22 cellular contexts compared by ENCODE assay signal in the genomic region with DNA sequence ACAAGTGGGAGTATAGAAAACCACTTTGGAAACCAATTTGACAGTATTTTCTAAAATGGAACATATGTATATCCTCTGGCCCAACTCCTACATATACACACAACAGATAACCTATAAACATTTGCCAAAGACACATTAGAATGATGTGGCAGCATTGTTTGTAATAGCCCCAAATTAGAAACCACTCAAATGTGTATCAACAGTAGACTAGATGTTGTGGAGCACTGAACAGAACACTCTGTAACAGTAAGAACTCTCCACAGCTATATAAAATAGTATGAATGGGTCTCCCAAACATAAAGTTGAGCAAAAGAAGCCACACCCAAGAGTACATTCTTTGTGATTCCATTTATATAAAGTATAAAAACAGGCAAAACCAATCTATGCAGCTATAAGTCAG. TPM values are rescaled to one million over a fixed set of nuclear protein-coding genes. Genes with fewer than 3 reads are reported as not detected.
DNase-seq lines count a peak whose midpoint lies in the region; ATAC-seq and TF ChIP-seq lines count a peak whose summit lies in the region.
"Had no signal": no experiment of that assay in that cellular context is flagged by ENCODE, and none has a peak within 500 bp of the region (broad histone marks: within the 10 kb centered on the region; RNA-seq: fewer than 3 reads in every experiment).

No MANE protein-coding gene starts in this region.

- no peaks in the 10 kb centered on the region for H3K9me3 Mint-ChIP-seq in activated naive CD4-positive, alpha-beta T cell treated with anti-CD3 and anti-CD28 coated beads, Interleukin-2, amount 50 U/mL, for 24 hours
- H3K9me3 Mint-ChIP-seq in stimulated activated naive CD8-positive, alpha-beta T cell treated with anti-CD3 and anti-CD28 coated beads, Interleukin-15, amount 100 ng/mL, for 72 hours, result no peaks in the 10 kb centered on the region
- H3K9me3 Mint-ChIP-seq: CD8-positive, alpha-beta T cell; stimulated activated naive B cell treated with anti-CD40 and anti-IgM and Interleukin-4, amounts not matched to agents 10 μg/mL and 1 μg/mL and 100 μg/mL, for 72 hours had no signal

- H2AFZ ChIP-seq in Loucy (ENCODE audit: low read length), result no peak overlapping the region

- DNase-seq in activated naive CD4-positive, alpha-beta T cell (lab: John Stamatoyannopoulos, UW), result no peak
- DNase-seq in left cardiac atrium (no peak), mesenteric fat pad (ENCODE audit: low spot score) (no peak), adrenal gland (no peak)
- DNase-seq in stimulated activated naive CD8-positive, alpha-beta T cell treated with anti-CD3 and anti-CD28 coated beads, Interleukin-15, amount 100 ng/mL, for 72 hours, result no peak
- DNase-seq: activated effector memory CD4-positive, alpha-beta T cell treated with anti-CD3 and anti-CD28 coated beads, Interleukin-2, amount 50 U/mL, for 16 hours; CD8-positive, alpha-beta T cell; GF-D8; GOT3; kidney glomerular epithelial cell; MV-4-11; NCI-H1694 treated with DMSO at 0.1 percent for 48 hours; NCI-H69; OCI-M1; posterior cingulate gyrus; SIG-M5; stimulated activated naive B cell treated with anti-CD40 and anti-IgM and Interleukin-4, amounts not matched to agents 10 μg/mL and 1 μg/mL and 100 μg/mL, for 72 hours; thyroid gland had no signal

- peak overlapping the region; percentile 83 for H3K4me3 ChIP-seq in Loucy (ENCODE audit: low read length, poor library complexity, severe bottlenecking)
- H3K4me3 ChIP-seq in adrenal gland, result no peak overlapping the region
- H3K4me3 ChIP-seq: ascending aorta, K562, thyroid gland had no signal

- H3K4me1 ChIP-seq in Loucy (ENCODE audit: insufficient read depth, low read length, poor library complexity, severe bottlenecking) (peaks cover 68% of the 10 kb centered on the region), adrenal gland (replicated peaks in 1 of 2) (peaks cover 12 to 62% of the 10 kb centered on the region in 2 donors)

- H3K27ac ChIP-seq in adrenal gland, result no peak overlapping the region
- H3K27ac ChIP-seq: ascending aorta, thyroid gland had no signal

- H3K27me3 Mint-ChIP-seq in activated naive CD4-positive, alpha-beta T cell treated with anti-CD3 and anti-CD28 coated beads, Interleukin-2, amount 50 U/mL, for 24 hours, result no peaks in the 10 kb centered on the region
- H3K27me3 Mint-ChIP-seq in stimulated activated naive CD8-positive, alpha-beta T cell treated with anti-CD3 and anti-CD28 coated beads, Interleukin-15, amount 100 ng/mL, for 72 hours, result no peaks in the 10 kb centered on the region
- H3K27me3 Mint-ChIP-seq: stimulated activated naive B cell treated with anti-CD40 and anti-IgM and Interleukin-4, amounts not matched to agents 10 μg/mL and 1 μg/mL and 100 μg/mL, for 72 hours had no signal

- peak overlapping the region; percentile 98 for H3K4me2 ChIP-seq in Loucy (ENCODE audit: low read depth, low read length, poor library complexity, severe bottlenecking)

- H3K9me3 ChIP-seq in Loucy (ENCODE audit: insufficient read depth, low read depth, low read length) (no peaks in the 10 kb centered on the region), adrenal gland (replicated peaks in 1 of 3) (no peaks in the 10 kb centered on the region)
- H3K9me3 ChIP-seq: ascending aorta, thyroid gland had no signal

- H3K36me3 Mint-ChIP-seq in activated naive CD4-positive, alpha-beta T cell treated with anti-CD3 and anti-CD28 coated beads, Interleukin-2, amount 50 U/mL, for 24 hours, result peaks cover 30% of the 10 kb centered on the region

- peak overlapping the region; percentile 34 for H3K9ac ChIP-seq in Loucy (ENCODE audit: low read depth, low read length, poor library complexity, severe bottlenecking)

- H3K4me1 Mint-ChIP-seq in activated naive CD4-positive, alpha-beta T cell treated with anti-CD3 and anti-CD28 coated beads, Interleukin-2, amount 50 U/mL, for 24 hours, result peaks cover 91% of the 10 kb centered on the region
- H3K4me1 Mint-ChIP-seq in stimulated activated naive CD8-positive, alpha-beta T cell treated with anti-CD3 and anti-CD28 coated beads, Interleukin-15, amount 100 ng/mL, for 72 hours, result peaks cover 79% of the 10 kb centered on the region

- H3K27me3 ChIP-seq in Loucy (ENCODE audit: insufficient read depth, low read length, poor library complexity, severe bottlenecking), result no peaks in the 10 kb centered on the region
- no peaks in the 10 kb centered on the region for H3K27me3 ChIP-seq in adrenal gland
- H3K27me3 ChIP-seq: ascending aorta, thyroid gland had no signal

- no peaks in the 10 kb centered on the region for H3K9me2 ChIP-seq in Loucy (replicated peaks; ENCODE audit: low read depth, low read length)

- H3F3A ChIP-seq in Loucy (ENCODE audit: low read depth), result no peaks in the 10 kb centered on the region

- peak; percentile 20 to 63 for ATAC-seq in left cardiac atrium
- peak; percentile 10 for ATAC-seq in stimulated activated naive CD8-positive, alpha-beta T cell treated with anti-CD3 and anti-CD28 coated beads, Interleukin-15, amount 100 ng/mL, for 72 hours
- ATAC-seq: CD8-positive, alpha-beta T cell; K562; stimulated activated naive B cell treated with anti-CD40 and anti-IgM and Interleukin-4, amounts not matched to agents 10 μg/mL and 1 μg/mL and 100 μg/mL, for 72 hours had no signal

- TF ChIP-seq CTCF in Loucy (conservative IDR thresholded peaks at IDR 0.05; ENCODE audit: low read length) (no peak), adrenal gland (IDR thresholded peaks at IDR 0.05) (no peak)

- H3K27ac Mint-ChIP-seq in activated naive CD4-positive, alpha-beta T cell treated with anti-CD3 and anti-CD28 coated beads, Interleukin-2, amount 50 U/mL, for 24 hours, result peak overlapping the region; percentile 86
- H3K27ac Mint-ChIP-seq in stimulated activated naive CD8-positive, alpha-beta T cell treated with anti-CD3 and anti-CD28 coated beads, Interleukin-15, amount 100 ng/mL, for 72 hours, result peak overlapping the region in 1 of 2 donors; percentile 41
- H3K27ac Mint-ChIP-seq: CD8-positive, alpha-beta T cell; stimulated activated naive B cell treated with anti-CD40 and anti-IgM and Interleukin-4, amounts not matched to agents 10 μg/mL and 1 μg/mL and 100 μg/mL, for 72 hours had no signal

- H3K36me3 ChIP-seq in Loucy (ENCODE audit: insufficient read depth, low read length) (peaks cover 78% of the 10 kb centered on the region; the same call in 1 of the 2 replicates), adrenal gland (replicated peaks in 1 of 2) (peaks cover 0 to 65% of the 10 kb centered on the region in 2 donors)

- peaks cover 90% of the 10 kb centered on the region for H4K20me1 ChIP-seq in Loucy (ENCODE audit: insufficient read depth, low read length, poor library complexity, severe bottlenecking)

- TF ChIP-seq POLR2A in adrenal gland (IDR thresholded peaks at IDR 0.05), result no peak

- intact Hi-C loops in left cardiac atrium (cut with DNase I) (loop anchor here in 1 of 2 donors (5.0 kb wide), 1 partner anchor 297 kb away; no protein-coding TSS in a partner anchor), adrenal gland (cut with DNase I) (loop anchor here in 1 of 2 donors (5.0 kb wide), 1 partner anchor 302 kb away; no protein-coding TSS in a partner anchor)

- H3K79me2 ChIP-seq in Loucy (ENCODE audit: insufficient read depth, low read length), result peaks cover 81% of the 10 kb centered on the region

- H3K4me3 Mint-ChIP-seq in activated naive CD4-positive, alpha-beta T cell treated with anti-CD3 and anti-CD28 coated beads, Interleukin-2, amount 50 U/mL, for 24 hours, result peak overlapping the region; percentile 72
- H3K4me3 Mint-ChIP-seq in stimulated activated naive CD8-positive, alpha-beta T cell treated with anti-CD3 and anti-CD28 coated beads, Interleukin-15, amount 100 ng/mL, for 72 hours, result peak overlapping the region in 1 of 2 donors; percentile 4
- H3K4me3 Mint-ChIP-seq: CD8-positive, alpha-beta T cell; stimulated activated naive B cell treated with anti-CD40 and anti-IgM and Interleukin-4, amounts not matched to agents 10 μg/mL and 1 μg/mL and 100 μg/mL, for 72 hours had no signal

RNA-seq across cellular contexts. Expression of a gene that starts 6.1 kb away (rescaled TPM):
- total RNA-seq in left cardiac atrium (10 to 100 TPM; 24.4 to 30.3 TPM), mesenteric fat pad (26.6 TPM), adrenal gland (10 to 100 TPM in 7 of 8 donors, 1 to 10 TPM in 1; 9.2 to 28.0 (median 21.8) TPM)
- polyA plus RNA-seq in adrenal gland, result 10 to 100 TPM; 10.0 to 33.5 (median 12.6) TPM
